28 cellular contexts compared by ENCODE assay signal in genomic region chr4:138975225-138975624, GRCh38. TPM values are rescaled to one million over a fixed set of nuclear protein-coding genes. Genes with fewer than 3 reads are reported as not detected.
DNase-seq lines count a peak whose midpoint lies in the region; FAIRE-seq and TF ChIP-seq lines count a peak whose summit lies in the region.
"Had no signal": no experiment of that assay in that cellular context is flagged by ENCODE, and none has a peak within 500 bp of the region (broad histone marks: within the 10 kb centered on the region; RNA-seq: fewer than 3 reads in every experiment).

No MANE protein-coding gene starts in this region.

- peak overlapping the region; percentile 19 for H4K5ac ChIP-seq in H1 (ENCODE audit: insufficient read length, low read depth, low read length)

- H3K4me3 ChIP-seq in HUES64 (ENCODE audit: low read length), result no peak overlapping the region
- peak overlapping the region in 1 of 4 experiments; percentile 41; a peak in 1 of 8 replicates for H3K4me3 ChIP-seq in H1 (ENCODE audit: extremely low read depth in 1 of 4, insufficient read depth in 2 of 4, low read depth in 3 of 4, low read length in 4 of 4)
- H3K4me3 ChIP-seq: breast epithelium, heart left ventricle had no signal

- H3K27ac ChIP-seq in HUES64 (ENCODE audit: low read depth, low read length) (peak overlapping the region; percentile 94), H1 (ENCODE audit: low read depth, low read length) (peak overlapping the region; percentile 64; the same call in 1 of the 2 replicates)
- H3K27ac ChIP-seq: breast epithelium, heart left ventricle had no signal

- no peaks in the 10 kb centered on the region for H4K20me1 ChIP-seq in H1 (replicated peaks in 1 of 2; ENCODE audit: control insufficient read depth in 1 of 2, insufficient read depth in 2 of 2, low read length in 2 of 2)

- peak overlapping the region; percentile 52 for H2BK120ac ChIP-seq in H1 (replicated peaks; ENCODE audit: low read depth, low read length)

- H3K79me1 ChIP-seq in H1 (ENCODE audit: low read depth, low read length), result no peaks in the 10 kb centered on the region

- H3K9ac ChIP-seq in HUES64 (ENCODE audit: low read depth, low read length) (peak overlapping the region; percentile 52), H1 (replicated peaks in 1 of 4; ENCODE audit: extremely low read depth in 1 of 4, low read depth in 3 of 4, low read length in 3 of 4) (no peak overlapping the region)

- H2BK12ac ChIP-seq in H1 (ENCODE audit: low read depth, low read length), result no peak overlapping the region

- H2BK20ac ChIP-seq in H1 (ENCODE audit: low read length), result no peak overlapping the region

- H3K27me3 ChIP-seq in HUES64 (ENCODE audit: insufficient read depth, low read length) (no peaks in the 10 kb centered on the region), H1 (replicated peaks in 1 of 4; ENCODE audit: control insufficient read depth in 3 of 4, extremely low read depth in 1 of 4, insufficient read depth in 3 of 4, low read length in 3 of 4) (no peaks in the 10 kb centered on the region)
- H3K27me3 ChIP-seq: breast epithelium, heart left ventricle had no signal

- POLR2A ChIA-PET in H1 (lab: Charles Lee; ENCODE audit: partially characterized antibody), result interaction anchor here (0.7 to 1.3 kb wide), 3 partner anchors 40 to 52 kb away, joined by 3 read pairs; partner anchors contain the start of gene NOCT

- H3K18ac ChIP-seq in H1 (ENCODE audit: extremely low read depth, low read length), result peak overlapping the region; percentile 55; the same call in 1 of the 2 replicates

- no peak for TF ChIP-seq POLR2A in H1 (IDR thresholded peaks at IDR 0.05; ENCODE audit: control extremely low read depth in 1 of 2, low read depth in 2 of 2, low read length in 2 of 2)

- DNase-seq in H1 (ENCODE audit: low read depth in 1 of 2, low spot score in 2 of 2) (peak in 1 of 2 experiments; percentile 53), mesothelial cell of epicardium (ENCODE audit: low spot score in 2 of 2, unreplicated experiment in 2 of 2) (no peak), AG08395 (ENCODE audit: low spot score) (no peak), HPDE6-E6E7 (ENCODE audit: extremely low spot score) (no peak), NCI-H187 treated with DMSO at 0.1 percent for 48 hours (lab: John Stamatoyannopoulos, UW) (no peak)
- DNase-seq: activated CD4-positive, alpha-beta memory T cell treated with anti-CD3 and anti-CD28 coated beads for 36 hours; activated CD4-positive, CD25-positive, alpha-beta regulatory T cell; activated CD8-positive, alpha-beta memory T cell treated with anti-CD3 and anti-CD28 coated beads, Interleukin-2, amount 50 U/mL, for 4 hours; activated naive CD4-positive, alpha-beta T cell treated with anti-CD3 and anti-CD28 coated beads for 36 hours; amniotic stem cell; Calu3; effector CD8-positive, alpha-beta T cell; foreskin fibroblast; H7; heart left ventricle; KG1; MM.1S; SHP77 treated with DMSO at 0.1 percent for 48 hours; stimulated activated CD4-positive, alpha-beta T cell treated with anti-CD3 and anti-CD28 coated beads, Interleukin-12 subunit alpha, Interleukin-12 subunit beta, amount 100 ng/mL, for 4 hours; stimulated activated CD4-positive, alpha-beta T cell treated with anti-CD3 and anti-CD28 coated beads, Interleukin-4, amount 100 ng/mL, for 1 hour; SW 1271 had no signal

- H3K23me2 ChIP-seq in H1 (ENCODE audit: low read depth, low read length), result no peaks in the 10 kb centered on the region

- no peaks in the 10 kb centered on the region for H3K79me2 ChIP-seq in H1 (ENCODE audit: control insufficient read depth in 1 of 2, insufficient read depth in 2 of 2, low read length in 2 of 2)

- no peak overlapping the region for H3K4ac ChIP-seq in H1 (replicated peaks; ENCODE audit: insufficient read length, low read depth, low read length)

- H2BK5ac ChIP-seq in H1 (ENCODE audit: low read depth, low read length), result peak overlapping the region; percentile 78; the same call in 1 of the 2 replicates

- H3K4me1 ChIP-seq in HUES64 (ENCODE audit: insufficient read depth, low read length), result peaks cover 38% of the 10 kb centered on the region
- peaks cover 15 to 22% (median 19%) of the 10 kb centered on the region in 4 experiments for H3K4me1 ChIP-seq in H1 (replicated peaks in 1 of 4; ENCODE audit: control insufficient read depth in 3 of 4, insufficient read depth in 4 of 4, low read length in 3 of 4)
- H3K4me1 ChIP-seq: breast epithelium had no signal

- H3K14ac ChIP-seq in H1 (ENCODE audit: insufficient read length), result no peak overlapping the region

- H3K9me3 ChIP-seq in HUES64 (ENCODE audit: insufficient read depth, low read depth, low read length), result no peaks in the 10 kb centered on the region
- H3K9me3 ChIP-seq in H1 (ENCODE audit: insufficient read depth in 2 of 2, low read depth in 1 of 2, low read length in 1 of 2), result no peaks in the 10 kb centered on the region
- H3K9me3 ChIP-seq: breast epithelium, heart left ventricle had no signal

- H3K9me3 Mint-ChIP-seq in mesothelial cell of epicardium, result peaks cover 3% of the 10 kb centered on the region
- H3K9me3 Mint-ChIP-seq: activated CD4-positive, alpha-beta memory T cell treated with anti-CD3 and anti-CD28 coated beads for 36 hours; activated naive CD4-positive, alpha-beta T cell treated with anti-CD3 and anti-CD28 coated beads for 36 hours; activated T-helper 1 cell treated with anti-CD3 and anti-CD28 coated beads, Interleukin-12 subunit alpha, Interleukin-12 subunit beta, Interleukin-2, Interleukin-4 antibody, amounts not matched to agents 30 ng/mL and 10 ng/mL and 1 ng/mL, durations not matched to agents 14 hours and 24 hours and 36 hours; memory B cell had no signal

- peaks cover 27% of the 10 kb centered on the region for H3K4me1 Mint-ChIP-seq in mesothelial cell of epicardium

- no peak overlapping the region for H4K91ac ChIP-seq in H1 (replicated peaks; ENCODE audit: insufficient read length, low read length)

- peak; percentile 28 for FAIRE-seq in H1 (lab: Jason Lieb, UNC)
- FAIRE-seq: colon had no signal

- TF ChIP-seq CTCF in GM12874 (IDR thresholded peaks at IDR 0.05; ENCODE audit: insufficient read depth, low read depth, low read length) (peak; percentile 14; the same call in 1 of the 2 replicates), H1 (IDR thresholded peaks at IDR 0.05; ENCODE audit: control extremely low read depth in 1 of 3, insufficient read depth in 1 of 3, low read depth in 1 of 3, low read length in 3 of 3) (peak; percentile 7 to 35 (median 8); a peak in 2 of 4 replicates), mesothelial cell of epicardium (IDR thresholded peaks at IDR 0.05; ENCODE audit: unreplicated experiment) (peak; percentile 28)

- H3K36me3 Mint-ChIP-seq in mesothelial cell of epicardium, result no peaks in the 10 kb centered on the region
- H3K36me3 Mint-ChIP-seq: activated CD4-positive, alpha-beta memory T cell treated with anti-CD3 and anti-CD28 coated beads for 36 hours; CD14-positive monocyte; memory B cell had no signal

- H3K56ac ChIP-seq in H1 (replicated peaks; ENCODE audit: insufficient read length, low read depth, low read length), result no peak overlapping the region

- peak overlapping the region in 1 of 2 experiments; percentile 22; a peak in 1 of 4 replicates for H3K4me2 ChIP-seq in H1 (ENCODE audit: insufficient read depth in 1 of 2, low read depth in 2 of 2, low read length in 2 of 2)

- H3K27ac Mint-ChIP-seq in mesothelial cell of epicardium, result no peak overlapping the region
- H3K27ac Mint-ChIP-seq: activated CD4-positive, alpha-beta memory T cell treated with anti-CD3 and anti-CD28 coated beads for 36 hours; activated naive CD4-positive, alpha-beta T cell treated with anti-CD3 and anti-CD28 coated beads for 36 hours; activated T-helper 1 cell treated with anti-CD3 and anti-CD28 coated beads, Interleukin-12 subunit alpha, Interleukin-12 subunit beta, Interleukin-2, Interleukin-4 antibody, amounts not matched to agents 30 ng/mL and 10 ng/mL and 1 ng/mL, durations not matched to agents 14 hours and 24 hours and 36 hours had no signal

- WGBS in HUES64, result 48% methylated on average over 3 of the region's 4 CpGs
- 19% methylated on average over 3 of the region's 4 CpGs; no CpG with 5 or more reads in 1 of the 2 experiments for WGBS in H1 (ENCODE audit: extremely low coverage in 1 of 2, insufficient coverage in 1 of 2, insufficient read length in 1 of 2, insufficient replicate concordance in 2 of 2, low coverage in 1 of 2, low lambda C conversion rate in 2 of 2, missing lambda C conversion rate in 1 of 2), 2 experiments

- H2AFZ ChIP-seq in H1 (ENCODE audit: low read length), result no peak overlapping the region

- H3K23ac ChIP-seq in H1 (ENCODE audit: insufficient read length), result no peak overlapping the region

- peak in 1 of 2 experiments; percentile 5; a peak in 1 of 3 replicates for TF ChIP-seq EP300 in H1 (IDR thresholded peaks at IDR 0.05; ENCODE audit: borderline replicate concordance in 1 of 2, low read depth in 2 of 2, low read length in 2 of 2)

- H4K8ac ChIP-seq in H1 (ENCODE audit: extremely low read depth, insufficient read depth, low read length), result no peak overlapping the region

- H2BK15ac ChIP-seq in H1 (ENCODE audit: low read length), result no peak overlapping the region

- H2AK5ac ChIP-seq in H1 (ENCODE audit: low read depth, low read length), result no peak overlapping the region

- H3K27me3 Mint-ChIP-seq in mesothelial cell of epicardium (ENCODE audit: low read depth), result no peaks in the 10 kb centered on the region
- H3K27me3 Mint-ChIP-seq: memory B cell had no signal

- no peaks in the 10 kb centered on the region for H3K36me3 ChIP-seq in HUES64 (ENCODE audit: insufficient read depth, low read length)
- no peaks in the 10 kb centered on the region for H3K36me3 ChIP-seq in H1 (ENCODE audit: control insufficient read depth in 2 of 4, insufficient read depth in 4 of 4, low read length in 3 of 4)
- H3K36me3 ChIP-seq: breast epithelium, heart left ventricle had no signal

- TF ChIP-seq RAD21 in H1 (IDR thresholded peaks at IDR 0.05 in 1 of 2, conservative IDR thresholded peaks at IDR 0.05 in 1 of 2; ENCODE audit: low read depth in 2 of 2, low read length in 2 of 2), result no peak; a peak in 1 of 4 replicates

- no peak overlapping the region for H3K4me3 Mint-ChIP-seq in mesothelial cell of epicardium
- H3K4me3 Mint-ChIP-seq: activated CD4-positive, alpha-beta memory T cell treated with anti-CD3 and anti-CD28 coated beads for 36 hours; activated naive CD4-positive, alpha-beta T cell treated with anti-CD3 and anti-CD28 coated beads for 36 hours; activated T-helper 1 cell treated with anti-CD3 and anti-CD28 coated beads, Interleukin-12 subunit alpha, Interleukin-12 subunit beta, Interleukin-2, Interleukin-4 antibody, amounts not matched to agents 30 ng/mL and 10 ng/mL and 1 ng/mL, durations not matched to agents 14 hours and 24 hours and 36 hours; CD14-positive monocyte; memory B cell had no signal

- CTCF ChIA-PET in H1 (lab: Charles Lee; ENCODE audit: partially characterized antibody), result interaction anchor here (0.6 to 1.0 kb wide), 3 partner anchors 11 to 397 kb away, joined by 3 to 4 read pairs (median 3); no protein-coding TSS in a partner anchor

RNA-seq across cellular contexts. Expression of gene NOCT, which starts 40.4 kb away (rescaled TPM):
- polyA plus RNA-seq in HUES64 (2013, experiment 1 of 2), result 19.9 TPM
- polyA plus RNA-seq in HUES64 (2013, experiment 2 of 2), result 18.6 TPM
- total RNA-seq in H1 (2021; fragmentation: NEBNext Ultra II Directional; extraction: Animal tissue kit (Norgen Biotek cat#: 25700)), result 44.3 and 45.5 TPM in 2 replicates
- 10.4 and 11.4 TPM in 2 replicates for polyA plus RNA-seq in H1 (2011; rRNA removed)
- 7.9 TPM for polyA plus RNA-seq in H1 (2011; cell fraction: cytosol; rRNA removed)
- polyA plus RNA-seq in H1 (2011; cell fraction: nucleus; rRNA removed), result 13.5 TPM
- polyA plus RNA-seq in H1 (2012, experiment 1 of 2), result 21.8 to 28.6 TPM (median 24.9 TPM) in 4 replicates
- 19.7 TPM for polyA plus RNA-seq in H1 (2012, experiment 2 of 2)
- 26.3 TPM for polyA plus RNA-seq in H1 (2013, experiment 1 of 2)
- 27.4 TPM for polyA plus RNA-seq in H1 (2013, experiment 2 of 2)
- polyA minus RNA-seq in H1 (2011; rRNA and poly(A)+ RNA removed), result 46.6 and 57.1 TPM in 2 replicates
- polyA minus RNA-seq in H1 (2011; cell fraction: cytosol; rRNA and poly(A)+ RNA removed), result 32.1 TPM
- 32.6 TPM for polyA minus RNA-seq in H1 (2011; cell fraction: nucleus; rRNA and poly(A)+ RNA removed)
- total RNA-seq in mesothelial cell of epicardium, result 6.9 to 8.6 TPM (median 8.3 TPM) in 3 replicates
